In genomic region chr1:51671527-51672325, GRCh38 we compare ENCODE assay signal across 2 cellular contexts.
TF ChIP-seq lines count a peak whose summit lies in the region.

No MANE protein-coding gene starts in this region.

TF ChIP-seq in HEK293, 187 proteins besides CTCF, POLR2A, EP300 and RAD21 (continued from another document and continues in another):
- TF ChIP-seq SETDB1 (IDR thresholded peaks at IDR 0.05; ENCODE audit: insufficient read length, low read length) (no peak), ZXDB (tag by site-specific recombination; IDR thresholded peaks at IDR 0.05) (peak; percentile 54; the same call in 1 of the 2 replicates), KLF16 (tag by site-specific recombination; IDR thresholded peaks at IDR 0.05) (no peak), ZNF148 (tag by site-specific recombination; IDR thresholded peaks at IDR 0.05; ENCODE audit: borderline replicate concordance) (no peak), ZNF433 (tag by site-specific recombination; IDR thresholded peaks at IDR 0.05; ENCODE audit: low read depth) (no peak), ATF2 (tag by site-specific recombination; IDR thresholded peaks at IDR 0.05; ENCODE audit: low read depth) (peak; percentile 85), TSHZ1 (tag by site-specific recombination; IDR thresholded peaks at IDR 0.05; ENCODE audit: borderline replicate concordance) (0 out of 2 replicates have a peak, but pooled peaks have one; percentile 34), KLF10 (tag by site-specific recombination; IDR thresholded peaks at IDR 0.05) (no peak), ZNF645 (tag by site-specific recombination; IDR thresholded peaks at IDR 0.05) (no peak), ZBTB21 (tag by site-specific recombination; IDR thresholded peaks at IDR 0.05) (no peak; the same call in 1 of the 2 replicates), ZNF785 (tag by site-specific recombination; IDR thresholded peaks at IDR 0.05) (no peak)
- TF ChIP-seq, protein P1, sequence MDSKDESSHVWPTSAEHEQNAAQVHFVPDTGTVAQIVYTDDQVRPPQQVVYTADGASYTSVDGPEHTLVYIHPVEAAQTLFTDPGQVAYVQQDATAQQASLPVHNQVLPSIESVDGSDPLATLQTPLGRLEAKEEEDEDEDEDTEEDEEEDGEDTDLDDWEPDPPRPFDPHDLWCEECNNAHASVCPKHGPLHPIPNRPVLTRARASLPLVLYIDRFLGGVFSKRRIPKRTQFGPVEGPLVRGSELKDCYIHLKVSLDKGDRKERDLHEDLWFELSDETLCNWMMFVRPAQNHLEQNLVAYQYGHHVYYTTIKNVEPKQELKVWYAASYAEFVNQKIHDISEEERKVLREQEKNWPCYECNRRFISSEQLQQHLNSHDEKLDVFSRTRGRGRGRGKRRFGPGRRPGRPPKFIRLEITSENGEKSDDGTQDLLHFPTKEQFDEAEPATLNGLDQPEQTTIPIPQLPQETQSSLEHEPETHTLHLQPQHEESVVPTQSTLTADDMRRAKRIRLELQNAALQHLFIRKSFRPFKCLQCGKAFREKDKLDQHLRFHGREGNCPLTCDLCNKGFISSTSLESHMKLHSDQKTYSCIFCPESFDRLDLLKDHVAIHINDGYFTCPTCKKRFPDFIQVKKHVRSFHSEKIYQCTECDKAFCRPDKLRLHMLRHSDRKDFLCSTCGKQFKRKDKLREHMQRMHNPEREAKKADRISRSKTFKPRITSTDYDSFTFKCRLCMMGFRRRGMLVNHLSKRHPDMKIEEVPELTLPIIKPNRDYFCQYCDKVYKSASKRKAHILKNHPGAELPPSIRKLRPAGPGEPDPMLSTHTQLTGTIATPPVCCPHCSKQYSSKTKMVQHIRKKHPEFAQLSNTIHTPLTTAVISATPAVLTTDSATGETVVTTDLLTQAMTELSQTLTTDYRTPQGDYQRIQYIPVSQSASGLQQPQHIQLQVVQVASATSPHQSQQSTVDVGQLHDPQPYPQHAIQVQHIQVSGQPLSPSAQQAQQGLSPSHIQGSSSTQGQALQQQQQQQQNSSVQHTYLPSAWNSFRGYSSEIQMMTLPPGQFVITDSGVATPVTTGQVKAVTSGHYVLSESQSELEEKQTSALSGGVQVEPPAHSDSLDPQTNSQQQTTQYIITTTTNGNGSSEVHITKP (tag by site-specific recombination; IDR thresholded peaks at IDR 0.05): peak; percentile 75

TF ChIP-seq in H1, 55 proteins besides CTCF, POLR2A, EP300 and RAD21 (continued from another document):
- TF ChIP-seq TEAD4 (IDR thresholded peaks at IDR 0.05; ENCODE audit: low read depth, low read length): no peak
